Comparison of ENCODE assay signal across 25 cellular contexts in genomic region chr5:100444961-100445360, GRCh38.
A peak's percentile ranks its signal among the peaks of the same experiment; 100 is the strongest.
DNase-seq lines count a peak whose midpoint lies in the region; ATAC-seq, FAIRE-seq and TF ChIP-seq lines count a peak whose summit lies in the region.
"Had no signal": no experiment of that assay in that cellular context is flagged by ENCODE, and none has a peak within 500 bp of the region (broad histone marks: within the 10 kb centered on the region; RNA-seq: fewer than 3 reads in every experiment).

No MANE protein-coding gene starts in this region.

- FAIRE-seq in kidney (lab: Jason Lieb, UNC), result no peak
- FAIRE-seq: frontal cortex, HTR-8/SVneo, keratinocyte had no signal

- no peaks in the 10 kb centered on the region for H3K4me1 ChIP-seq in kidney (ENCODE audit: control insufficient read depth in 1 of 2, insufficient read depth in 1 of 2, low read depth in 1 of 2, low read length in 2 of 2)
- H3K4me1 ChIP-seq: upper lobe of right lung had no signal

- H3K36me3 ChIP-seq in kidney (ENCODE audit: control insufficient read depth in 1 of 2, insufficient read depth in 2 of 2, low read length in 2 of 2), result no peaks in the 10 kb centered on the region
- H3K36me3 ChIP-seq: BE2C, upper lobe of right lung had no signal

- no peaks in the 10 kb centered on the region for H3K9me3 Mint-ChIP-seq in nephron progenitor cell
- H3K9me3 Mint-ChIP-seq: activated CD4-positive, alpha-beta T cell treated with anti-CD3 and anti-CD28 coated beads, Interleukin-2, amount 10 ng/mL, durations not matched to agents 7 days and 5 days; activated naive CD8-positive, alpha-beta T cell treated with anti-CD3 and anti-CD28 coated beads, Interleukin-2, amount 10 ng/mL, durations not matched to agents 7 days and 5 days; brain had no signal

- H3K4me1 Mint-ChIP-seq in nephron progenitor cell, result peaks cover 9% of the 10 kb centered on the region
- H3K4me1 Mint-ChIP-seq: activated CD4-positive, alpha-beta T cell treated with anti-CD3 and anti-CD28 coated beads, Interleukin-2, amount 10 ng/mL, durations not matched to agents 7 days and 5 days; activated naive CD8-positive, alpha-beta T cell treated with anti-CD3 and anti-CD28 coated beads, Interleukin-2, amount 10 ng/mL, durations not matched to agents 7 days and 5 days had no signal

- in situ Hi-C loops in astrocyte of the cerebellum (cut with HindIII; ENCODE audit: low sequenced_read_pairs), result no loop called here

- no peaks in the 10 kb centered on the region for H3K36me3 Mint-ChIP-seq in nephron progenitor cell (ENCODE audit: low read depth)
- H3K36me3 Mint-ChIP-seq: activated naive CD8-positive, alpha-beta T cell treated with anti-CD3 and anti-CD28 coated beads, Interleukin-2, amount 10 ng/mL, durations not matched to agents 7 days and 5 days; brain had no signal

- DNase-seq in A172 (ENCODE audit: low spot score), result peak; percentile 53
- peak; percentile 6 for DNase-seq in astrocyte of the cerebellum (ENCODE audit: low read depth)
- DNase-seq in nephron progenitor cell, result no peak
- no peak for DNase-seq in COR-L47 (lab: John Stamatoyannopoulos, UW)
- DNase-seq in NCI-H187 treated with DMSO at 0.1 percent for 48 hours (lab: John Stamatoyannopoulos, UW), result no peak
- no peak for DNase-seq in hippocampal formation (lab: John Stamatoyannopoulos, UW)
- no peak for DNase-seq in kidney
- DNase-seq: activated CD4-positive, alpha-beta T cell treated with anti-CD3 and anti-CD28 coated beads, Interleukin-2, amount 10 ng/mL, durations not matched to agents 7 days and 5 days; activated naive CD8-positive, alpha-beta T cell treated with anti-CD3 and anti-CD28 coated beads, Interleukin-2, amount 10 ng/mL, durations not matched to agents 7 days and 5 days; BE2C; effector CD8-positive, alpha-beta T cell; hypothalamus; NCI-H1092 treated with DMSO at 0.1 percent for 48 hours; NCI-H2029; occipital lobe; retina; SHP77 treated with DMSO at 0.1 percent for 48 hours; T-helper 1 cell; upper lobe of right lung had no signal

- ATAC-seq in HG03432 (IDR thresholded peaks at IDR 0.05; ENCODE audit: unreplicated experiment), result peak; percentile 66
- ATAC-seq: upper lobe of right lung had no signal

- no peaks in the 10 kb centered on the region for H3K9me3 ChIP-seq in kidney (ENCODE audit: control insufficient read depth in 1 of 2, low read length in 2 of 2)
- H3K9me3 ChIP-seq: BE2C, upper lobe of right lung had no signal

- intact Hi-C loops in kidney (cut with DNase I), result no loop called here

- H3K27ac ChIP-seq in kidney (ENCODE audit: low read depth in 2 of 2, low read length in 2 of 2), result no peak overlapping the region
- H3K27ac ChIP-seq: upper lobe of right lung had no signal

- peak overlapping the region; percentile 13 for H3K27ac Mint-ChIP-seq in nephron progenitor cell
- H3K27ac Mint-ChIP-seq: activated CD4-positive, alpha-beta T cell treated with anti-CD3 and anti-CD28 coated beads, Interleukin-2, amount 10 ng/mL, durations not matched to agents 7 days and 5 days; activated naive CD8-positive, alpha-beta T cell treated with anti-CD3 and anti-CD28 coated beads, Interleukin-2, amount 10 ng/mL, durations not matched to agents 7 days and 5 days; brain had no signal

- no peak overlapping the region for H3K4me3 ChIP-seq in astrocyte of the cerebellum (ENCODE audit: low read depth, low read length)
- H3K4me3 ChIP-seq in kidney (ENCODE audit: low read length in 2 of 2), result no peak overlapping the region
- H3K4me3 ChIP-seq: lung, upper lobe of right lung had no signal

- H3K4me3 Mint-ChIP-seq in nephron progenitor cell, result no peak overlapping the region
- H3K4me3 Mint-ChIP-seq: activated CD4-positive, alpha-beta T cell treated with anti-CD3 and anti-CD28 coated beads, Interleukin-2, amount 10 ng/mL, durations not matched to agents 7 days and 5 days; activated naive CD8-positive, alpha-beta T cell treated with anti-CD3 and anti-CD28 coated beads, Interleukin-2, amount 10 ng/mL, durations not matched to agents 7 days and 5 days; brain had no signal

- TF ChIP-seq CTCF in astrocyte of the cerebellum (IDR thresholded peaks at IDR 0.05; ENCODE audit: low read depth, low read length, missing control alignments) (no peak), nephron progenitor cell (IDR thresholded peaks at IDR 0.05) (no peak), kidney (IDR thresholded peaks at IDR 0.05; ENCODE audit: borderline replicate concordance, extremely low read depth, insufficient read depth) (no peak)

- H3K27me3 Mint-ChIP-seq in nephron progenitor cell (ENCODE audit: low read depth, poor library complexity), result no peaks in the 10 kb centered on the region
- H3K27me3 Mint-ChIP-seq: activated CD4-positive, alpha-beta T cell treated with anti-CD3 and anti-CD28 coated beads, Interleukin-2, amount 10 ng/mL, durations not matched to agents 7 days and 5 days; activated naive CD8-positive, alpha-beta T cell treated with anti-CD3 and anti-CD28 coated beads, Interleukin-2, amount 10 ng/mL, durations not matched to agents 7 days and 5 days; brain had no signal

- no peak overlapping the region for H3K9ac ChIP-seq in kidney (ENCODE audit: low read length in 2 of 2)

Comparison
In these comparisons a context has a peak if more than half of its experiments do, and no peak if none do; other contexts are left out.
1. DNase-seq: peak in A172 (single experiment) and astrocyte of the cerebellum (single experiment); none in nephron progenitor cell (single experiment), COR-L47 (single experiment), NCI-H187 treated with DMSO at 0.1 percent for 48 hours (single experiment), hippocampal formation (0 of 2) and kidney (single experiment).